8 cellular contexts compared by ENCODE assay signal in the genomic region with DNA sequence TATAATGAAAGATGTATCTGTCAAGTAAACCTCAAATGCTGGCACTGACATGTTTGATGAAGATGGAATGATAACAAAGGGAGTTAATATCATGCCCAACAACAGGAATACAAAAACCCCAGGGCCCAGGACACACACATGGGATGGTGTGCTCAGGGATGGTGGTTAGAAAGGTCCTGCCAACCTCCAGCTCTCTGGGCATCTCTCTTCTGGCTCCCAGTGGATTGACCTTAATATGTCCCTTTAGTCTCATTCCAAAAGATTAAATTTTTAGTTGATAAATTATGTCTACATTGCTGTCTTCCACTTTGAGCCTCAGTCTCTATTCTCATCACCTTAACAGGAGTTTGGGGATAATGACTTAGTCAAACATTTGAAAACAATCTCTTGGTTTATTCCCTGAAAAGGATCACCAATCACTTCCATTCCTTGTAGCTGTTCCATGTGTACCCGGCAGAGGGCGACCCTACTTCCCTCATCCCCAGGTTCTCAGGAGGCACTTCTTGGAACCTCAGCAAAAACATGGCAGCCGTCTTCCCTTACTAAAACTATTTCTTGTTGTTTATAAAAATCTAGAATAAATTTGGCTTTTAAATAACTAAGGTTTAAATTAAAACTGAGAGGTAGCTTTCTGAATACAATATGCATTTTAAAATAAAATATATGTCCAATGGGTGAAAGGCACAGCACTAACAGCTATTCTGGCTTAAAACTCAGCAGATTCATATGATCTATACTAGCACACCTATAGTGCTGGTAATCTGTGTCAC. TPM values are rescaled to one million over a fixed set of nuclear protein-coding genes. Genes with fewer than 3 reads are reported as not detected.
DNase-seq lines count a peak whose midpoint lies in the region; ATAC-seq and TF ChIP-seq lines count a peak whose summit lies in the region.

No MANE protein-coding gene starts in this region.

- no peaks in the 10 kb centered on the region for H4K20me1 ChIP-seq in OCI-LY1 (ENCODE audit: insufficient read depth, low read length)

- no peaks in the 10 kb centered on the region; the same call in 1 of the 2 replicates for H3K36me3 ChIP-seq in OCI-LY1 (ENCODE audit: insufficient read depth, low read length)

- H3K4me1 ChIP-seq in OCI-LY1 (ENCODE audit: insufficient read depth, low read length, severe bottlenecking), result no peaks in the 10 kb centered on the region

- H3K4me3 ChIP-seq in HL-60 (replicated peaks; ENCODE audit: insufficient read depth, low read length), result no peak overlapping the region
- H3K4me3 ChIP-seq in OCI-LY1 (ENCODE audit: low read depth, low read length, poor library complexity, severe bottlenecking), result no peak overlapping the region
- H3K4me3 ChIP-seq in foreskin fibroblast (ENCODE audit: low read depth in 1 of 2, low read length in 2 of 2), result no peak overlapping the region

- no peaks in the 10 kb centered on the region for H3K4me1 Mint-ChIP-seq in activated T-cell treated with anti-CD3 and anti-CD28 coated beads, Interleukin-2, amount 50 U/mL, for 4 hours (ENCODE audit: low read depth)
- H3K4me1 Mint-ChIP-seq in osteocyte (ENCODE audit: unreplicated experiment), result peaks cover 10% of the 10 kb centered on the region

- peaks cover 2% of the 10 kb centered on the region for H3K9me3 Mint-ChIP-seq in activated T-cell treated with anti-CD3 and anti-CD28 coated beads, Interleukin-2, amount 50 U/mL, for 4 hours
- H3K9me3 Mint-ChIP-seq in osteocyte (ENCODE audit: unreplicated experiment), result peaks cover 9% of the 10 kb centered on the region

- no peaks in the 10 kb centered on the region for H3F3A ChIP-seq in OCI-LY1 (ENCODE audit: insufficient read depth, low read length)

- no peaks in the 10 kb centered on the region; the same call in 1 of the 2 replicates for H3K9me3 ChIP-seq in OCI-LY1 (ENCODE audit: low read length)

- no peak overlapping the region for H3K4me2 ChIP-seq in OCI-LY1 (ENCODE audit: low read length)

- no peak overlapping the region for H3K4me3 Mint-ChIP-seq in activated T-cell treated with anti-CD3 and anti-CD28 coated beads, Interleukin-2, amount 50 U/mL, for 4 hours
- H3K4me3 Mint-ChIP-seq in osteocyte (ENCODE audit: unreplicated experiment), result no peak overlapping the region

- H3K27ac Mint-ChIP-seq in osteocyte (ENCODE audit: unreplicated experiment), result no peak overlapping the region

- no peaks in the 10 kb centered on the region for H3K9me2 ChIP-seq in OCI-LY1 (ENCODE audit: low read depth, low read length)

- H3K27ac ChIP-seq in HL-60 (replicated peaks) (no peak overlapping the region), OCI-LY1 (ENCODE audit: low read depth, low read length, poor library complexity, severe bottlenecking) (no peak overlapping the region)

- H3K36me3 Mint-ChIP-seq in activated T-cell treated with anti-CD3 and anti-CD28 coated beads, Interleukin-2, amount 50 U/mL, for 4 hours (ENCODE audit: insufficient read depth), result no peaks in the 10 kb centered on the region
- H3K36me3 Mint-ChIP-seq in osteocyte (ENCODE audit: unreplicated experiment), result no peaks in the 10 kb centered on the region

- H3K27me3 ChIP-seq in HL-60 (ENCODE audit: insufficient read depth, poor library complexity, severe bottlenecking) (no peaks in the 10 kb centered on the region), OCI-LY1 (ENCODE audit: insufficient read depth, low read length) (no peaks in the 10 kb centered on the region)

- H2AFZ ChIP-seq in OCI-LY1 (ENCODE audit: low read length), result no peak overlapping the region

- H3K27me3 Mint-ChIP-seq in activated T-cell treated with anti-CD3 and anti-CD28 coated beads, Interleukin-2, amount 50 U/mL, for 4 hours (ENCODE audit: low read depth), result no peaks in the 10 kb centered on the region
- H3K27me3 Mint-ChIP-seq in osteocyte (ENCODE audit: unreplicated experiment), result peaks cover 10% of the 10 kb centered on the region

- peak; percentile 62 for TF ChIP-seq CTCF in HL-60 (IDR thresholded peaks at IDR 0.05; ENCODE audit: insufficient read depth, low read length)
- peak; percentile 69 for TF ChIP-seq CTCF in OCI-LY1 (IDR thresholded peaks at IDR 0.05; ENCODE audit: low read length)
- TF ChIP-seq CTCF in foreskin fibroblast (IDR thresholded peaks at IDR 0.05; ENCODE audit: low read depth, low read length), result peak; percentile 49
- TF ChIP-seq CTCF in osteocyte (IDR thresholded peaks at IDR 0.05), result peak; percentile 73

- DNase-seq in DMS79 treated with DMSO at 0.1 percent for 48 hours (lab: John Stamatoyannopoulos, UW), result peak; percentile 18
- DNase-seq in HL-60 (ENCODE audit: low read depth in 1 of 2, low spot score in 1 of 2), result peak; percentile 31 to 63
- peak; percentile 31 for DNase-seq in activated T-cell treated with anti-CD3 and anti-CD28 coated beads, Interleukin-2, amount 50 U/mL, for 4 hours
- DNase-seq in foreskin fibroblast, result peak; percentile 37 to 75
- no peak for DNase-seq in osteocyte (ENCODE audit: extremely low spot score, unreplicated experiment)

- H3K9ac ChIP-seq in OCI-LY1 (ENCODE audit: low read length), result no peak overlapping the region

- H3K79me2 ChIP-seq in OCI-LY1 (ENCODE audit: insufficient read depth, low read length), result no peaks in the 10 kb centered on the region

- ATAC-seq in activated T-cell treated with anti-CD3 and anti-CD28 coated beads, Interleukin-2, amount 50 U/mL, for 4 hours, result peak; percentile 52 to 57
- ATAC-seq in GM18519 (IDR thresholded peaks at IDR 0.05; ENCODE audit: low FRiP score, unreplicated experiment) (no peak), HG03521 (IDR thresholded peaks at IDR 0.05; ENCODE audit: unreplicated experiment) (no peak)

RNA-seq across cellular contexts. Expression of a gene that starts 29.6 kb away (rescaled TPM):
- 10 to 100 TPM in 1 of 3 donors, 1 to 10 TPM in 2; 8.4 to 10.6 (median 8.6) TPM for total RNA-seq in activated T-cell treated with anti-CD3 and anti-CD28 coated beads, Interleukin-2, amount 50 U/mL, for 4 hours
- 18.2 and 19.0 TPM in 2 replicates for total RNA-seq in osteocyte

RNA-seq across cellular contexts. Expression of a gene that starts 30.1 kb away (rescaled TPM):
- total RNA-seq in activated T-cell treated with anti-CD3 and anti-CD28 coated beads, Interleukin-2, amount 50 U/mL, for 4 hours, result 10 to 100 TPM; 85.0 to 90.0 (median 85.7) TPM
- 36.3 and 38.6 TPM in 2 replicates for total RNA-seq in osteocyte

RNA-seq across cellular contexts. Expression of a gene that starts 31.9 kb away (rescaled TPM):
- 10 to 100 TPM; 83.5 to 85.6 (median 84.0) TPM for total RNA-seq in activated T-cell treated with anti-CD3 and anti-CD28 coated beads, Interleukin-2, amount 50 U/mL, for 4 hours
- total RNA-seq in osteocyte, result 157 and 161 TPM in 2 replicates

Comparison
In these comparisons a context has a peak if more than half of its experiments do, and no peak if none do; other contexts are left out.
1. ATAC-seq: peak in activated T-cell treated with anti-CD3 and anti-CD28 coated beads, Interleukin-2, amount 50 U/mL, for 4 hours (2 of 2); none in GM18519 (single experiment) and HG03521 (single experiment).
2. Peak in every context shown above with its lines, with median percentiles within 50 percentile points of each other: CTCF ChIP-seq.